ENCODE assay signal across 22 cellular contexts in the genomic region with DNA sequence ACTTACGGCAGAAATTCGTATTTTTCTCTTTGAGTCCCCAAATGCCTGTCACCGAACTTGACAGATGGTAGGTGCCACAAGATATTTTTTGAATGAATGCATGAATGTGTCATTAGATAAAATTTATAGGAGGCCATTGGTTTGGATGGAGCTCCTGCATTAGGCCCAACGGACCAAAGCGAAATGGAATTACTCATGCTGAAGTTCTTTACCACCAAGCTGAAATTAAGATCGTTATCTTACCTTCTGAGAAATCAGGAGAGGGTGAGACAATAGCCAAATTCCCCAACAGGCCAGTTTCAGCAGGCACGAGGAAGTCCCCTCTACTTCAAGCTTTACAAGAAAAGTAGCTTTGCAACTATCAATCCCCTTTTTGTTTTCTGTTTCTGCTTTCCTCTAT.
"Had no signal": no experiment of that assay in that cellular context is flagged by ENCODE, and none has a peak within 500 bp of the region (broad histone marks: within the 10 kb centered on the region; RNA-seq: fewer than 3 reads in every experiment).

No MANE protein-coding gene starts in this region.

- H3K27me3 Mint-ChIP-seq: natural killer cell treated with Interleukin-12 subunit alpha and Interleukin-12 subunit beta and Interleukin-15 and Interleukin-18, amount 100 ng/mL, for 72 hours had no signal

- H3K4me1 Mint-ChIP-seq: stimulated activated effector memory CD8-positive, alpha-beta T cell treated with anti-CD3 and anti-CD28 coated beads, Interleukin-12 subunit alpha, Interleukin-12 subunit beta, amount 100 ng/mL, for 72 hours had no signal

- DNase-seq: cortex of kidney; effector memory CD4-positive, alpha-beta T cell; esophagus squamous epithelium; foreskin fibroblast; head of caudate nucleus; kidney; left colon; nucleus accumbens; ovary; right cardiac atrium; stimulated activated CD4-positive, alpha-beta T cell treated with anti-CD3 and anti-CD28 coated beads, Interleukin-4, amount 100 ng/mL, for 1 hour; stimulated activated CD8-positive, alpha-beta memory T cell treated with anti-CD3 and anti-CD28 coated beads, Interleukin-4, amount 100 ng/mL, for 48 hours; stimulated activated naive CD8-positive, alpha-beta T cell treated with anti-CD3 and anti-CD28 coated beads, Interleukin-15, Interleukin-2, amounts not matched to agents 100 U/mL and 50 U/mL, for 24 hours; thyroid gland; upper lobe of left lung had no signal

- H3K4me3 Mint-ChIP-seq: mesothelial cell of epicardium; natural killer cell treated with Interleukin-12 subunit alpha and Interleukin-12 subunit beta and Interleukin-15 and Interleukin-18, amount 100 ng/mL, for 72 hours; neural progenitor cell; stimulated activated effector memory CD8-positive, alpha-beta T cell treated with anti-CD3 and anti-CD28 coated beads, Interleukin-12 subunit alpha, Interleukin-12 subunit beta, amount 100 ng/mL, for 72 hours had no signal

- H3K27ac ChIP-seq: esophagus squamous epithelium, hepatocyte, neural progenitor cell, ovary, suprapubic skin, thyroid gland, upper lobe of left lung, vagina had no signal

- ATAC-seq: left colon; natural killer cell treated with Interleukin-12 subunit alpha and Interleukin-12 subunit beta and Interleukin-15 and Interleukin-18, amount 100 ng/mL, for 72 hours; right cardiac atrium; stimulated activated effector memory CD8-positive, alpha-beta T cell treated with anti-CD3 and anti-CD28 coated beads, Interleukin-12 subunit alpha, Interleukin-12 subunit beta, amount 100 ng/mL, for 72 hours; stimulated activated naive CD8-positive, alpha-beta T cell treated with anti-CD3 and anti-CD28 coated beads, Interleukin-15, Interleukin-2, amounts not matched to agents 100 U/mL and 50 U/mL, for 24 hours had no signal

- H3K36me3 Mint-ChIP-seq: mesothelial cell of epicardium; natural killer cell treated with Interleukin-12 subunit alpha and Interleukin-12 subunit beta and Interleukin-15 and Interleukin-18, amount 100 ng/mL, for 72 hours; stimulated activated effector memory CD8-positive, alpha-beta T cell treated with anti-CD3 and anti-CD28 coated beads, Interleukin-12 subunit alpha, Interleukin-12 subunit beta, amount 100 ng/mL, for 72 hours had no signal

- FAIRE-seq: kidney had no signal

- H3K27ac Mint-ChIP-seq: mesothelial cell of epicardium; natural killer cell treated with Interleukin-12 subunit alpha and Interleukin-12 subunit beta and Interleukin-15 and Interleukin-18, amount 100 ng/mL, for 72 hours; neural progenitor cell; stimulated activated effector memory CD8-positive, alpha-beta T cell treated with anti-CD3 and anti-CD28 coated beads, Interleukin-12 subunit alpha, Interleukin-12 subunit beta, amount 100 ng/mL, for 72 hours had no signal
